Comparison of ENCODE assay signal across 13 cellular contexts in genomic region chr1:25917996-25918395, GRCh38. TPM values are rescaled to one million over a fixed set of nuclear protein-coding genes. Genes with fewer than 3 reads are reported as not detected.
DNase-seq lines count a peak whose midpoint lies in the region; ATAC-seq and TF ChIP-seq lines count a peak whose summit lies in the region.
"Had no signal": no experiment of that assay in that cellular context is flagged by ENCODE, and none has a peak within 500 bp of the region (broad histone marks: within the 10 kb centered on the region; RNA-seq: fewer than 3 reads in every experiment).

No MANE protein-coding gene starts in this region.

- H3K9me3 Mint-ChIP-seq in activated CD8-positive, alpha-beta T cell treated with anti-CD3 and anti-CD28 coated beads for 36 hours, result no peaks in the 10 kb centered on the region
- H3K9me3 Mint-ChIP-seq: activated B cell treated with CpG ODN at 0.5 μM for 24 hours, mesothelial cell of epicardium had no signal

- peaks cover 15% of the 10 kb centered on the region for H3K4me1 Mint-ChIP-seq in activated CD8-positive, alpha-beta T cell treated with anti-CD3 and anti-CD28 coated beads for 36 hours (ENCODE audit: low read depth)

- H3K4me3 Mint-ChIP-seq in activated CD8-positive, alpha-beta T cell treated with anti-CD3 and anti-CD28 coated beads for 36 hours, result no peak overlapping the region
- H3K4me3 Mint-ChIP-seq: activated B cell treated with CpG ODN at 0.5 μM for 24 hours, mesothelial cell of epicardium had no signal

- intact Hi-C loops in activated CD8-positive, alpha-beta T cell treated with anti-CD3 and anti-CD28 coated beads for 36 hours (cut with micrococcal nuclease), result no loop called here
- intact Hi-C loops in head of caudate nucleus (cut with DNase I), result no loop called here
- intact Hi-C loops in posterior vena cava (cut with DNase I), result no loop called here

- H3K27ac Mint-ChIP-seq in activated CD8-positive, alpha-beta T cell treated with anti-CD3 and anti-CD28 coated beads for 36 hours, result peak overlapping the region; percentile 44
- H3K27ac Mint-ChIP-seq: activated B cell treated with CpG ODN at 0.5 μM for 24 hours, mesothelial cell of epicardium had no signal

- H3K27ac ChIP-seq in RWPE1, result no peak overlapping the region
- H3K27ac ChIP-seq: BLaER1 had no signal

- CTCF ChIA-PET in activated CD8-positive, alpha-beta T cell treated with anti-CD3 and anti-CD28 coated beads for 36 hours (lab: Charles Lee), result interaction anchor here (1.4 kb wide), 1 partner anchor 80 kb away, joined by 7 read pairs; the partner anchor contains the start of gene PAFAH2
- CTCF ChIA-PET in RWPE1 (lab: Yijun Ruan, JAX), result no interaction called here

- no peak for TF ChIP-seq CTCF in activated CD8-positive, alpha-beta T cell treated with anti-CD3 and anti-CD28 coated beads for 36 hours (IDR thresholded peaks at IDR 0.05)
- no peak for TF ChIP-seq CTCF in RWPE1 (conservative IDR thresholded peaks at IDR 0.05; ENCODE audit: low read depth)

- POLR2A ChIA-PET in activated CD8-positive, alpha-beta T cell treated with anti-CD3 and anti-CD28 coated beads for 36 hours (lab: Charles Lee), result interaction anchor here (1.2 to 1.7 kb wide), 2 partner anchors 12 to 21 kb away, joined by 3 to 10 read pairs; partner anchors contain the start of gene STMN1
- POLR2A ChIA-PET in RWPE1 (lab: Yijun Ruan, JAX; ENCODE audit: low non-redundant PET), result no interaction called here

- H3K36me3 Mint-ChIP-seq in activated CD8-positive, alpha-beta T cell treated with anti-CD3 and anti-CD28 coated beads for 36 hours (ENCODE audit: low read depth), result no peaks in the 10 kb centered on the region
- H3K36me3 Mint-ChIP-seq: mesothelial cell of epicardium had no signal

- peak; percentile 56 for ATAC-seq in activated CD8-positive, alpha-beta T cell treated with anti-CD3 and anti-CD28 coated beads for 36 hours
- ATAC-seq: SK-N-SH treated with all-trans-retinoic acid at 6 μM for 48 hours had no signal

- H3K27me3 Mint-ChIP-seq in activated CD8-positive, alpha-beta T cell treated with anti-CD3 and anti-CD28 coated beads for 36 hours, result no peaks in the 10 kb centered on the region

- DNase-seq in stimulated activated CD8-positive, alpha-beta memory T cell treated with anti-CD3 and anti-CD28 coated beads, Interleukin-4, amount 100 ng/mL, for 24 hours (ENCODE audit: low read depth), result peak; percentile 8
- no peak for DNase-seq in stimulated activated CD8-positive, alpha-beta memory T cell treated with anti-CD3 and anti-CD28 coated beads, Interleukin-4, amount 100 ng/mL, for 48 hours
- peak; percentile 36 for DNase-seq in activated CD8-positive, alpha-beta T cell treated with anti-CD3 and anti-CD28 coated beads for 36 hours
- DNase-seq in head of caudate nucleus (peak in 23 of 42 donors; percentile 34 to 72 (median 56)), midbrain (lab: John Stamatoyannopoulos, UW) (no peak), GOT3 (lab: John Stamatoyannopoulos, UW) (no peak), posterior vena cava (ENCODE audit: low spot score) (no peak), RWPE1 (ENCODE audit: low spot score) (no peak)
- DNase-seq: activated B cell treated with CpG ODN at 0.5 μM for 24 hours, retina had no signal

RNA-seq across cellular contexts. Expression of gene STMN1, which starts 11.8 kb away (rescaled TPM):
- total RNA-seq in activated CD8-positive, alpha-beta T cell treated with anti-CD3 and anti-CD28 coated beads for 36 hours, result 100 to 1,000 TPM; 487 to 493 TPM
- total RNA-seq in posterior vena cava, result 10 to 100 TPM; 19.1 to 24.8 TPM

RNA-seq across cellular contexts. Expression of gene PAQR7, which starts 42.5 kb away (rescaled TPM):
- total RNA-seq in activated CD8-positive, alpha-beta T cell treated with anti-CD3 and anti-CD28 coated beads for 36 hours, result 1 to 10 TPM; 6.8 to 8.0 TPM
- total RNA-seq in posterior vena cava, result 1 to 10 TPM; 5.9 to 7.1 TPM

RNA-seq across cellular contexts. Expression of gene AUNIP, which starts 58.7 kb away (rescaled TPM):
- total RNA-seq in activated CD8-positive, alpha-beta T cell treated with anti-CD3 and anti-CD28 coated beads for 36 hours, result 10 to 100 TPM in 1 of 2 experiments, 1 to 10 TPM in 1; 8.8 to 10.3 TPM
- total RNA-seq in posterior vena cava, result not detected

Comparison
In these comparisons a context has a peak if more than half of its experiments do, and no peak if none do; other contexts are left out.
1. DNase-seq: peak in stimulated activated CD8-positive, alpha-beta memory T cell treated with anti-CD3 and anti-CD28 coated beads, Interleukin-4, amount 100 ng/mL, for 24 hours (single experiment), activated CD8-positive, alpha-beta T cell treated with anti-CD3 and anti-CD28 coated beads for 36 hours (single experiment) and head of caudate nucleus (23 of 42); none in stimulated activated CD8-positive, alpha-beta memory T cell treated with anti-CD3 and anti-CD28 coated beads, Interleukin-4, amount 100 ng/mL, for 48 hours (single experiment), midbrain (single experiment), GOT3 (single experiment), posterior vena cava (single experiment) and RWPE1 (single experiment).
2. RNA of gene STMN1, which starts 11.8 kb away (total RNA-seq): 487 to 493 TPM in activated CD8-positive, alpha-beta T cell treated with anti-CD3 and anti-CD28 coated beads for 36 hours; 19.1 to 24.8 TPM in posterior vena cava; every median in the first group is over 10 times any median in the second.
3. RNA of gene AUNIP, which starts 58.7 kb away (total RNA-seq): 8.8 to 10.3 TPM in activated CD8-positive, alpha-beta T cell treated with anti-CD3 and anti-CD28 coated beads for 36 hours; not detected in posterior vena cava; every median in the first group is over 4 times any median in the second.